Comparison of ENCODE assay signal across 8 cellular contexts in genomic region chr6:70884074-70884983, GRCh38.
DNase-seq lines count a peak whose midpoint lies in the region; ATAC-seq, FAIRE-seq and TF ChIP-seq lines count a peak whose summit lies in the region.

No MANE protein-coding gene starts in this region.

- POLR2A ChIA-PET in activated CD4-positive, alpha-beta memory T cell treated with anti-CD3 and anti-CD28 coated beads for 36 hours (lab: Charles Lee): no interaction called here
- POLR2A ChIA-PET in H1 (lab: Charles Lee; ENCODE audit: partially characterized antibody): interaction anchor here (0.8 to 1.1 kb wide), 2 partner anchors 19 to 471 kb away, joined by 3 read pairs; partner anchors contain the start of gene FAM135A

- H4K5ac ChIP-seq in H1 (ENCODE audit: insufficient read length, low read depth, low read length): no peak overlapping the region

- H3K27me3 ChIP-seq in H1 (replicated peaks in 1 of 4; ENCODE audit: control insufficient read depth in 3 of 4, extremely low read depth in 1 of 4, insufficient read depth in 3 of 4, low read length in 3 of 4): no peaks in the 10 kb centered on the region

- no peak overlapping the region for H2BK5ac ChIP-seq in H1 (ENCODE audit: low read depth, low read length)

- H3K14ac ChIP-seq in H1 (ENCODE audit: insufficient read length): no peak overlapping the region

- no peaks in the 10 kb centered on the region for H3K23me2 ChIP-seq in H1 (ENCODE audit: low read depth, low read length)

- H3K79me1 ChIP-seq in H1 (ENCODE audit: low read depth, low read length): no peaks in the 10 kb centered on the region

- H2BK15ac ChIP-seq in H1 (ENCODE audit: low read length): no peak overlapping the region

- peak; percentile 89 for FAIRE-seq in H1 (lab: Jason Lieb, UNC)

- WGBS in H1 (ENCODE audit: extremely low coverage in 1 of 2, insufficient coverage in 1 of 2, insufficient read length in 1 of 2, insufficient replicate concordance in 2 of 2, low coverage in 1 of 2, low lambda C conversion rate in 2 of 2, missing lambda C conversion rate in 1 of 2), 2 experiments: 37% methylated on average over 17 of the region's 17 CpGs; no CpG with 5 or more reads in 1 of the 2 experiments

- H4K20me1 ChIP-seq in H1 (replicated peaks in 1 of 2; ENCODE audit: control insufficient read depth in 1 of 2, insufficient read depth in 2 of 2, low read length in 2 of 2): no peaks in the 10 kb centered on the region

- no peak overlapping the region for H3K4ac ChIP-seq in H1 (replicated peaks; ENCODE audit: insufficient read length, low read depth, low read length)

- H3K23ac ChIP-seq in H1 (ENCODE audit: insufficient read length): no peak overlapping the region

- peak overlapping the region; percentile 64 for H2BK12ac ChIP-seq in H1 (ENCODE audit: low read depth, low read length)

- no peaks in the 10 kb centered on the region for H3K36me3 Mint-ChIP-seq in activated CD4-positive, alpha-beta memory T cell treated with anti-CD3 and anti-CD28 coated beads for 36 hours
- no peaks in the 10 kb centered on the region for H3K36me3 Mint-ChIP-seq in mesothelial cell of epicardium

- H3K4me1 Mint-ChIP-seq in activated CD4-positive, alpha-beta memory T cell treated with anti-CD3 and anti-CD28 coated beads for 36 hours (ENCODE audit: low read depth): no peaks in the 10 kb centered on the region
- no peaks in the 10 kb centered on the region for H3K4me1 Mint-ChIP-seq in mesothelial cell of epicardium

- peak overlapping the region; percentile 4; the same call in 1 of the 2 replicates for H2BK20ac ChIP-seq in H1 (ENCODE audit: low read length)

- TF ChIP-seq POLR2A in H1 (IDR thresholded peaks at IDR 0.05; ENCODE audit: control extremely low read depth in 1 of 2, low read depth in 2 of 2, low read length in 2 of 2): no peak

- no peak overlapping the region for H4K8ac ChIP-seq in H1 (ENCODE audit: extremely low read depth, insufficient read depth, low read length)

- CTCF ChIA-PET in activated CD4-positive, alpha-beta memory T cell treated with anti-CD3 and anti-CD28 coated beads for 36 hours (lab: Charles Lee): interaction anchor here (0.6 to 5.8 kb wide), 45 partner anchors 8 to 665 kb away, joined by 3 to 152 read pairs (median 4); partner anchors contain the start of genes B3GAT2 and SDHAF4
- CTCF ChIA-PET in H1 (lab: Charles Lee; ENCODE audit: partially characterized antibody): interaction anchor here (0.7 to 3.9 kb wide), 59 partner anchors 8 to 664 kb away, joined by 3 to 62 read pairs (median 4); partner anchors contain the start of genes B3GAT2, SDHAF4 and SMAP1

- ATAC-seq in GM18861 (IDR thresholded peaks at IDR 0.05; ENCODE audit: unreplicated experiment): peak; percentile 78
- ATAC-seq in HG03159 (IDR thresholded peaks at IDR 0.05; ENCODE audit: unreplicated experiment): peak; percentile 80

- H3K9ac ChIP-seq in H1 (replicated peaks in 1 of 4; ENCODE audit: extremely low read depth in 1 of 4, low read depth in 3 of 4, low read length in 3 of 4): no peak overlapping the region

- no peak overlapping the region for H3K27ac ChIP-seq in H1 (ENCODE audit: low read depth, low read length)

- no peak for TF ChIP-seq EP300 in H1 (IDR thresholded peaks at IDR 0.05; ENCODE audit: borderline replicate concordance in 1 of 2, low read depth in 2 of 2, low read length in 2 of 2)

- intact Hi-C loops in activated CD4-positive, alpha-beta memory T cell treated with anti-CD3 and anti-CD28 coated beads for 36 hours (cut with micrococcal nuclease): loop anchor here (1.0 to 5.0 kb wide), 5 partner anchors 128 to 662 kb away; no protein-coding TSS in a partner anchor

- H3K27ac Mint-ChIP-seq in activated CD4-positive, alpha-beta memory T cell treated with anti-CD3 and anti-CD28 coated beads for 36 hours: no peak overlapping the region
- H3K27ac Mint-ChIP-seq in mesothelial cell of epicardium: no peak overlapping the region

- H3K18ac ChIP-seq in H1 (ENCODE audit: extremely low read depth, low read length): peak overlapping the region; percentile 20; the same call in 1 of the 2 replicates

- H3K4me2 ChIP-seq in H1 (ENCODE audit: insufficient read depth in 1 of 2, low read depth in 2 of 2, low read length in 2 of 2): peak overlapping the region in 1 of 2 experiments; percentile 31; a peak in 1 of 4 replicates

- peak overlapping the region; percentile 79; the same call in 1 of the 2 replicates for H2AFZ ChIP-seq in H1 (ENCODE audit: low read length)

- H3K36me3 ChIP-seq in H1 (ENCODE audit: control insufficient read depth in 2 of 4, insufficient read depth in 4 of 4, low read length in 3 of 4): no peaks in the 10 kb centered on the region

- peak overlapping the region; percentile 90 for H4K91ac ChIP-seq in H1 (replicated peaks; ENCODE audit: insufficient read length, low read length)

- peak; percentile 91 to 92 for TF ChIP-seq RAD21 in H1 (IDR thresholded peaks at IDR 0.05 in 1 of 2, conservative IDR thresholded peaks at IDR 0.05 in 1 of 2; ENCODE audit: low read depth in 2 of 2, low read length in 2 of 2)

- no peaks in the 10 kb centered on the region for H3K79me2 ChIP-seq in H1 (ENCODE audit: control insufficient read depth in 1 of 2, insufficient read depth in 2 of 2, low read length in 2 of 2)

- H3K9me3 ChIP-seq in H1 (ENCODE audit: insufficient read depth in 2 of 2, low read depth in 1 of 2, low read length in 1 of 2): no peaks in the 10 kb centered on the region

- DNase-seq in AG09309 (ENCODE audit: low read depth) (peak; percentile 8), NCI-H526 (lab: John Stamatoyannopoulos, UW) (peak; percentile 34 to 80), H1 (ENCODE audit: low read depth in 1 of 2, low spot score in 2 of 2) (peak; percentile 29 to 89), mesothelial cell of epicardium (ENCODE audit: low spot score in 2 of 2, unreplicated experiment in 2 of 2) (peak; percentile 43 to 66)
- DNase-seq in activated CD4-positive, alpha-beta memory T cell treated with anti-CD3 and anti-CD28 coated beads for 36 hours: peak; percentile 64
- DNase-seq in stimulated activated CD8-positive, alpha-beta memory T cell treated with anti-CD3 and anti-CD28 coated beads, Interleukin-7, amount 100 ng/mL, for 1 hour (ENCODE audit: low read depth in 2 of 2): peak; percentile 20 to 25

- H3K4me1 ChIP-seq in H1 (replicated peaks in 1 of 4; ENCODE audit: control insufficient read depth in 3 of 4, insufficient read depth in 4 of 4, low read length in 3 of 4): peaks cover 5 to 17% (median 11%) of the 10 kb centered on the region in 4 experiments

- H3K4me3 ChIP-seq in AG09309 (ENCODE audit: control insufficient read depth, low read depth, low read length): no peak overlapping the region
- no peak overlapping the region for H3K4me3 ChIP-seq in H1 (ENCODE audit: extremely low read depth in 1 of 4, insufficient read depth in 2 of 4, low read depth in 3 of 4, low read length in 4 of 4)

- H3K9me3 Mint-ChIP-seq in activated CD4-positive, alpha-beta memory T cell treated with anti-CD3 and anti-CD28 coated beads for 36 hours: no peaks in the 10 kb centered on the region
- no peaks in the 10 kb centered on the region for H3K9me3 Mint-ChIP-seq in mesothelial cell of epicardium

- no peak overlapping the region for H2AK5ac ChIP-seq in H1 (ENCODE audit: low read depth, low read length)

- H3K27me3 Mint-ChIP-seq in activated CD4-positive, alpha-beta memory T cell treated with anti-CD3 and anti-CD28 coated beads for 36 hours: peaks cover 13% of the 10 kb centered on the region
- peaks cover 4% of the 10 kb centered on the region for H3K27me3 Mint-ChIP-seq in mesothelial cell of epicardium (ENCODE audit: low read depth)

- peak; percentile 90 for TF ChIP-seq CTCF in AG09309 (IDR thresholded peaks at IDR 0.05; ENCODE audit: control insufficient read depth, insufficient read depth, low read depth, low read length, missing control alignments)
- TF ChIP-seq CTCF in H1 (IDR thresholded peaks at IDR 0.05; ENCODE audit: control extremely low read depth in 1 of 3, insufficient read depth in 1 of 3, low read depth in 1 of 3, low read length in 3 of 3): peak; percentile 74 to 94 (median 82)
- peak; percentile 92 for TF ChIP-seq CTCF in mesothelial cell of epicardium (IDR thresholded peaks at IDR 0.05; ENCODE audit: unreplicated experiment)

- no peak overlapping the region for H3K4me3 Mint-ChIP-seq in activated CD4-positive, alpha-beta memory T cell treated with anti-CD3 and anti-CD28 coated beads for 36 hours
- no peak overlapping the region for H3K4me3 Mint-ChIP-seq in mesothelial cell of epicardium

- no peak overlapping the region for H3K56ac ChIP-seq in H1 (replicated peaks; ENCODE audit: insufficient read length, low read depth, low read length)

- H2BK120ac ChIP-seq in H1 (replicated peaks; ENCODE audit: low read depth, low read length): no peak overlapping the region

TF ChIP-seq in H1, 55 proteins besides CTCF, POLR2A, EP300 and RAD21:
- TF ChIP-seq SUZ12 (IDR thresholded peaks at IDR 0.05; ENCODE audit: low read length) (no peak), ASH2L (IDR thresholded peaks at IDR 0.05; ENCODE audit: low read length) (peak; percentile 39), CEBPB (IDR thresholded peaks at IDR 0.05; ENCODE audit: low read depth, low read length) (no peak), CHD2 (IDR thresholded peaks at IDR 0.05; ENCODE audit: low read length) (no peak), TAF1 (IDR thresholded peaks at IDR 0.05; ENCODE audit: low read depth, low read length) (0 out of 2 replicates have a peak, but pooled peaks have one; percentile 13), ATF2 (IDR thresholded peaks at IDR 0.05; ENCODE audit: low read length) (no peak)

Comparison
In these comparisons a context has a peak if more than half of its experiments do, and no peak if none do; other contexts are left out.
1. DNase-seq: peak in every context shown above with its lines; median percentile 64 in activated CD4-positive, alpha-beta memory T cell treated with anti-CD3 and anti-CD28 coated beads for 36 hours; 59 in H1; 57 in NCI-H526; 54 in mesothelial cell of epicardium; 22 in stimulated activated CD8-positive, alpha-beta memory T cell treated with anti-CD3 and anti-CD28 coated beads, Interleukin-7, amount 100 ng/mL, for 1 hour; 8 in AG09309.